In the genomic region with DNA sequence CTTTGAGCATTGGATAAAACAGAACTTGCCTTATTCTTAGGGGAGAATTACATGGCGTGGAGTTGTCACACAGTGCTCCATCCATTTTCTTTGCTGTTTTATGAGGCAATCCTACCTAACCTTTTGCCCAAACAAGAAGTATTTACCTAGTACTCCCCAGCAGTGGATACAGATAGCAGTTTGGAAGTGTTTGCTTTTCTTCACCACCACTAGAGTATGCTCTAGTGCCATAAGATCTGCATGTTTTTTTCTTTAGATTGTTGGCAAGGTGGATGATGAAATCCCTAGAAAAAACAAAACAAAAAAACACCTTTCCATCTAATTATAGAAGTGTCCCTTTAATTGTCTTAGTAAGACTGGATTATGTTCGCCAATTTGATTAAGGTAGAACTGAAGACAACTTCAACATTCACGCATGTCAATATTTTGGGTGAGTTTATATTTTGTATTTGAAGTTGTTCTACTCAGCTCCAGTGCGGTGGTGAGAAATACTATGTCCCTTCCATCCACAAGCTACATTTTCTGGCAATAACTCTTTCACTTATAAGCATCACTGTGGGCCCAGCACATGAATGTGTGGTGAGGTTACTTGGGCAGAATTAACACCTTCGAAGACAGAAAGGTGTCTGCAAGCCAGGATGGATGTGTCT, we compare ENCODE assay signal across 9 cellular contexts. TPM values are rescaled to one million over a fixed set of nuclear protein-coding genes. Genes with fewer than 3 reads are reported as not detected.
A peak's percentile ranks its signal among the peaks of the same experiment; 100 is the strongest.
DNase-seq lines count a peak whose midpoint lies in the region; ATAC-seq and TF ChIP-seq lines count a peak whose summit lies in the region.
"Had no signal": no experiment of that assay in that cellular context is flagged by ENCODE, and none has a peak within 500 bp of the region (broad histone marks: within the 10 kb centered on the region; RNA-seq: fewer than 3 reads in every experiment).

No MANE protein-coding gene starts in this region.

- CTCF ChIA-PET in activated CD4-positive, alpha-beta T cell treated with anti-CD3 and anti-CD28 coated beads, Interleukin-2, amount 10 ng/mL, durations not matched to agents 7 days and 5 days (lab: Charles Lee): no interaction called here

- TF ChIP-seq CTCF in NB4 (IDR thresholded peaks at IDR 0.05; ENCODE audit: low read depth, low read length) (peak; percentile 42), WERI-Rb-1 (IDR thresholded peaks at IDR 0.05; ENCODE audit: low read depth, low read length) (peak; percentile 71)

- peak overlapping the region; percentile 52 for H3K27ac ChIP-seq in WERI-Rb-1

- peak; percentile 56 for DNase-seq in G401 (ENCODE audit: low spot score)
- peak; percentile 30 for DNase-seq in NB4 (ENCODE audit: low read depth)
- no peak for DNase-seq in WERI-Rb-1
- DNase-seq in left kidney (ENCODE audit: low read depth, low spot score): peak; percentile 72
- DNase-seq in natural killer cell treated with Interleukin-12 subunit alpha and Interleukin-12 subunit beta and Interleukin-15 and Interleukin-18, amount 100 ng/mL, for 72 hours (ENCODE audit: low spot score): no peak
- DNase-seq in activated CD4-positive, alpha-beta T cell treated with anti-CD3 and anti-CD28 coated beads, Interleukin-2, amount 10 ng/mL, durations not matched to agents 7 days and 5 days: no peak

- no peak for TF ChIP-seq POLR2A in NB4 (IDR thresholded peaks at IDR 0.05; ENCODE audit: extremely low read depth, insufficient read length)

- H3K36me3 ChIP-seq in WERI-Rb-1: no peaks in the 10 kb centered on the region

- no peak overlapping the region for H3K4me3 ChIP-seq in NB4 (ENCODE audit: low read depth, low read length)
- H3K4me3 ChIP-seq in WERI-Rb-1 (ENCODE audit: low read depth, low read length): no peak overlapping the region

- in situ Hi-C loops in G401 (cut with HindIII; ENCODE audit: low sequenced_read_pairs): no loop called here

- H3K27me3 ChIP-seq in WERI-Rb-1 (ENCODE audit: insufficient read depth, low read depth, severe bottlenecking): no peaks in the 10 kb centered on the region

- POLR2A ChIA-PET in activated CD4-positive, alpha-beta T cell treated with anti-CD3 and anti-CD28 coated beads, Interleukin-2, amount 10 ng/mL, durations not matched to agents 7 days and 5 days (lab: Charles Lee): no interaction called here

- H3K4me1 Mint-ChIP-seq in natural killer cell treated with Interleukin-12 subunit alpha and Interleukin-12 subunit beta and Interleukin-15 and Interleukin-18, amount 100 ng/mL, for 72 hours (ENCODE audit: low read depth in 2 of 2): no peaks in the 10 kb centered on the region
- H3K4me1 Mint-ChIP-seq in activated CD4-positive, alpha-beta T cell treated with anti-CD3 and anti-CD28 coated beads, Interleukin-2, amount 10 ng/mL, durations not matched to agents 7 days and 5 days: no peaks in the 10 kb centered on the region

- no peak for ATAC-seq in natural killer cell treated with Interleukin-12 subunit alpha and Interleukin-12 subunit beta and Interleukin-15 and Interleukin-18, amount 100 ng/mL, for 72 hours
- ATAC-seq in HG02840 (IDR thresholded peaks at IDR 0.05; ENCODE audit: low FRiP score, unreplicated experiment): no peak
- ATAC-seq in HG03342 (IDR thresholded peaks at IDR 0.05; ENCODE audit: unreplicated experiment): no peak

- H3K9me3 ChIP-seq in WERI-Rb-1 (ENCODE audit: severe bottlenecking): no peaks in the 10 kb centered on the region

- H3K36me3 Mint-ChIP-seq in natural killer cell treated with Interleukin-12 subunit alpha and Interleukin-12 subunit beta and Interleukin-15 and Interleukin-18, amount 100 ng/mL, for 72 hours: no peaks in the 10 kb centered on the region
- H3K36me3 Mint-ChIP-seq in activated CD4-positive, alpha-beta T cell treated with anti-CD3 and anti-CD28 coated beads, Interleukin-2, amount 10 ng/mL, durations not matched to agents 7 days and 5 days (ENCODE audit: low read depth): no peaks in the 10 kb centered on the region

- H3K9me3 Mint-ChIP-seq in natural killer cell treated with Interleukin-12 subunit alpha and Interleukin-12 subunit beta and Interleukin-15 and Interleukin-18, amount 100 ng/mL, for 72 hours: no peaks in the 10 kb centered on the region
- H3K9me3 Mint-ChIP-seq in activated CD4-positive, alpha-beta T cell treated with anti-CD3 and anti-CD28 coated beads, Interleukin-2, amount 10 ng/mL, durations not matched to agents 7 days and 5 days: no peaks in the 10 kb centered on the region
- H3K9me3 Mint-ChIP-seq: T-helper 1 cell treated with Interleukin-12 subunit alpha and Interleukin-12 subunit beta and Interleukin-4 antibody, amounts not matched to agents 30 μg/mL and 1 μg/mL, for 36 hours had no signal

- H3K27me3 Mint-ChIP-seq in natural killer cell treated with Interleukin-12 subunit alpha and Interleukin-12 subunit beta and Interleukin-15 and Interleukin-18, amount 100 ng/mL, for 72 hours: peaks cover 25 to 27% of the 10 kb centered on the region in 2 donors
- H3K27me3 Mint-ChIP-seq in activated CD4-positive, alpha-beta T cell treated with anti-CD3 and anti-CD28 coated beads, Interleukin-2, amount 10 ng/mL, durations not matched to agents 7 days and 5 days: peaks cover 14% of the 10 kb centered on the region

- H3K4me3 Mint-ChIP-seq in natural killer cell treated with Interleukin-12 subunit alpha and Interleukin-12 subunit beta and Interleukin-15 and Interleukin-18, amount 100 ng/mL, for 72 hours: no peak overlapping the region
- H3K4me3 Mint-ChIP-seq in activated CD4-positive, alpha-beta T cell treated with anti-CD3 and anti-CD28 coated beads, Interleukin-2, amount 10 ng/mL, durations not matched to agents 7 days and 5 days: no peak overlapping the region
- H3K4me3 Mint-ChIP-seq: T-helper 1 cell treated with Interleukin-12 subunit alpha and Interleukin-12 subunit beta and Interleukin-4 antibody, amounts not matched to agents 30 μg/mL and 1 μg/mL, for 36 hours had no signal

- H3K27ac Mint-ChIP-seq in natural killer cell treated with Interleukin-12 subunit alpha and Interleukin-12 subunit beta and Interleukin-15 and Interleukin-18, amount 100 ng/mL, for 72 hours: no peak overlapping the region
- H3K27ac Mint-ChIP-seq in activated CD4-positive, alpha-beta T cell treated with anti-CD3 and anti-CD28 coated beads, Interleukin-2, amount 10 ng/mL, durations not matched to agents 7 days and 5 days: no peak overlapping the region
- H3K27ac Mint-ChIP-seq: T-helper 1 cell treated with Interleukin-12 subunit alpha and Interleukin-12 subunit beta and Interleukin-4 antibody, amounts not matched to agents 30 μg/mL and 1 μg/mL, for 36 hours had no signal

RNA-seq across cellular contexts. Expression of gene TMEM260, which starts 23.6 kb away (rescaled TPM):
- total RNA-seq in G401 (2014; rRNA removed; shearing (Covaris generic)): 17.8 and 20.1 TPM in 2 replicates
- 10 to 100 TPM; 19.8 to 26.5 TPM for total RNA-seq in natural killer cell treated with Interleukin-12 subunit alpha and Interleukin-12 subunit beta and Interleukin-15 and Interleukin-18, amount 100 ng/mL, for 72 hours
- 10 to 100 TPM; 20.0 to 23.0 TPM for total RNA-seq in activated CD4-positive, alpha-beta T cell treated with anti-CD3 and anti-CD28 coated beads, Interleukin-2, amount 10 ng/mL, durations not matched to agents 7 days and 5 days

Comparison
In these comparisons a context has a peak if more than half of its experiments do, and no peak if none do; other contexts are left out.
1. DNase-seq: peak in G401 (single experiment), NB4 (single experiment) and left kidney (single experiment); none in WERI-Rb-1 (single experiment), natural killer cell treated with Interleukin-12 subunit alpha and Interleukin-12 subunit beta and Interleukin-15 and Interleukin-18, amount 100 ng/mL, for 72 hours (single experiment) and activated CD4-positive, alpha-beta T cell treated with anti-CD3 and anti-CD28 coated beads, Interleukin-2, amount 10 ng/mL, durations not matched to agents 7 days and 5 days (single experiment).